8 cellular contexts compared by ENCODE assay signal in the genomic region with DNA sequence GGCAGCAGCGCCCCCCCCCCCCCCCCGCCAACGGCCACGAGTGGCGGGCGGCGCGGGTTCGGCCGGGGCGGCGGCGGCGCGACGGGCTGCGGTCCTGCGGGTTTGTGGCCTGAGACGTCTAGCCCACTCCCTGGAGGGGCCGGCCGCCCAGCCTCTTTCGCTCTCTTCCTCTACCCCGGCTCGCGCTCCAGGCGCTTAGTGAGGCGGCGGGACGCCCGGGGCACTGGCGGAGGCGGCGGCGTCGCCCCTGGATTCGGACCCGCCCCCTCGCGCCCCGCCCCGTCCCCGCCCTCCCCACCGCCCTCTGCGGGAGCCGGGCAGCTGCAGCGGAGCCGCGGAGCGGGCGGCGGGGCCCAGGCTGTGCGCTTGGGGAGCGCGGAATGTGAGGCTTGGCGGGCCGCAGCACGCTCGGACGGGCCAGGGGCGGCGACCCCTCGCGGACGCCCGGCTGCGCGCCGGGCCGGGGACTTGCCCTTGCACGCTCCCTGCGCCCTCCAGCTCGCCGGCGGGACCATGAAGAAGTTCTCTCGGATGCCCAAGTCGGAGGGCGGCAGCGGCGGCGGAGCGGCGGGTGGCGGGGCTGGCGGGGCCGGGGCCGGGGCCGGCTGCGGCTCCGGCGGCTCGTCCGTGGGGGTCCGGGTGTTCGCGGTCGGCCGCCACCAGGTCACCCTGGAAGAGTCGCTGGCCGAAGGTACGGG. TPM values are rescaled to one million over a fixed set of nuclear protein-coding genes. Genes with fewer than 3 reads are reported as not detected.
DNase-seq lines count a peak whose midpoint lies in the region; ATAC-seq and TF ChIP-seq lines count a peak whose summit lies in the region.

A gene (plus strand): TSS at position 320 of the 698 bp plus-strand sequence. CDS start 194 bp downstream, at position 514.

- no peak within 1 kb of the TSS for H2BK12ac ChIP-seq in neuronal stem cell (ENCODE audit: low read length)

- peak within 1 kb of the TSS; percentile 78 for H3K4me2 ChIP-seq in neuronal stem cell (ENCODE audit: insufficient read depth, low read length, poor library complexity, severe bottlenecking)

- peak within 1 kb of the TSS; percentile 83 for H3K27ac ChIP-seq in foreskin keratinocyte
- H3K27ac ChIP-seq in neuronal stem cell (replicated peaks; ENCODE audit: low read length), result peak within 1 kb of the TSS; percentile 92

- no peak within 1 kb of the TSS for H2BK120ac ChIP-seq in neuronal stem cell (ENCODE audit: low read depth, low read length)

- H3K27me3 ChIP-seq in foreskin keratinocyte, result no peaks in the 10 kb centered on the region
- H3K27me3 ChIP-seq in neuronal stem cell (ENCODE audit: control insufficient read depth in 3 of 3, insufficient read depth in 3 of 3, low read depth in 1 of 3, low read length in 3 of 3), result no peaks in the 10 kb centered on the region

- no peak within 1 kb of the TSS for H3K14ac ChIP-seq in neuronal stem cell (ENCODE audit: low read length)

- H3K9me3 ChIP-seq in neuronal stem cell (replicated peaks in 1 of 2; ENCODE audit: control insufficient read depth in 2 of 2, insufficient read depth in 1 of 2, low read depth in 1 of 2, low read length in 2 of 2), result no peaks in the 10 kb centered on the region

- no peak within 1 kb of the TSS for H4K91ac ChIP-seq in neuronal stem cell (ENCODE audit: low read depth, low read length, poor library complexity)

- H3K4me3 ChIP-seq in neuronal stem cell (ENCODE audit: low read length in 2 of 2), result peak within 1 kb of the TSS; percentile 68 to 89

- peak within 1 kb of the TSS; percentile 87 for H2AFZ ChIP-seq in neuronal stem cell (ENCODE audit: low read length)

- TF ChIP-seq CTCF in foreskin keratinocyte (conservative IDR thresholded peaks at IDR 0.05) (no peak), subcutaneous adipose tissue (IDR thresholded peaks at IDR 0.05; ENCODE audit: low read depth) (no peak)

- H2BK5ac ChIP-seq in neuronal stem cell (ENCODE audit: low read length), result peak within 1 kb of the TSS; percentile 69

- peak within 1 kb of the TSS; percentile 95 for H3K23ac ChIP-seq in neuronal stem cell (ENCODE audit: low read depth, low read length, poor library complexity)

- H3K4me1 ChIP-seq in foreskin keratinocyte, result peaks cover 19% of the 10 kb centered on the region
- H3K4me1 ChIP-seq in neuronal stem cell (ENCODE audit: control insufficient read depth in 2 of 2, insufficient read depth in 1 of 2, low read depth in 1 of 2, low read length in 2 of 2), result peaks cover 3 to 7% of the 10 kb centered on the region in 2 donors

- peak within 1 kb of the TSS; percentile 75 for H4K8ac ChIP-seq in neuronal stem cell (ENCODE audit: low read depth, low read length)

- peak within 1 kb of the TSS; percentile 25 for H2BK15ac ChIP-seq in neuronal stem cell (ENCODE audit: low read length)

- H3K18ac ChIP-seq in neuronal stem cell (ENCODE audit: low read length), result peak within 1 kb of the TSS; percentile 97

- peak; percentile 64 for TF ChIP-seq POLR2A in Raji (IDR thresholded peaks at IDR 0.05; ENCODE audit: insufficient read depth, low read depth, low read length)

- no peaks in the 10 kb centered on the region for H3K36me3 ChIP-seq in neuronal stem cell (replicated peaks in 1 of 2; ENCODE audit: control insufficient read depth in 2 of 2, insufficient read depth in 2 of 2, low read length in 2 of 2)

- H3K4ac ChIP-seq in neuronal stem cell (ENCODE audit: low read length), result no peak within 1 kb of the TSS

- no peak within 1 kb of the TSS for H2AK5ac ChIP-seq in neuronal stem cell (ENCODE audit: low read depth, low read length)

- peak within 1 kb of the TSS; percentile 88 for H3K9ac ChIP-seq in neuronal stem cell (ENCODE audit: low read depth, low read length, poor library complexity)

- no peaks in the 10 kb centered on the region for H3K79me1 ChIP-seq in neuronal stem cell (ENCODE audit: low read depth, low read length)

- ATAC-seq in GM19467 (IDR thresholded peaks at IDR 0.05; ENCODE audit: unreplicated experiment) (peak; percentile 71), foreskin keratinocyte (peak; percentile 82)

- no CpG with 5 or more reads among the region's 100 CpGs for WGBS in neuronal stem cell (ENCODE audit: extremely low coverage in 2 of 2, insufficient read length in 2 of 2, insufficient replicate concordance in 1 of 2), 2 donors

- DNase-seq in DMS153 (lab: John Stamatoyannopoulos, UW), result peak; percentile 31
- peak; percentile 60 for DNase-seq in HPDE6-E6E7 (ENCODE audit: extremely low spot score)
- peak; percentile 65 for DNase-seq in activated gamma-delta T cell treated with anti-CD3 and anti-CD28 coated beads, Interleukin-2, amount 50 U/mL, for 16 hours (ENCODE audit: low read depth)
- no peak for DNase-seq in foreskin keratinocyte
- DNase-seq in neuronal stem cell (ENCODE audit: low spot score), result peak; percentile 86

RNA-seq across cellular contexts. Expression of the gene that starts here (rescaled TPM):
- total RNA-seq in foreskin keratinocyte (27.7 and 29.4 TPM in 2 replicates), subcutaneous adipose tissue (100 to 1,000 TPM in 1 of 4 donors, 10 to 100 TPM in 3; 32.2 to 100 (median 57.7) TPM)
- polyA plus RNA-seq in foreskin keratinocyte, result 10.4 and 11.1 TPM in 2 replicates
- 23.7 TPM for polyA plus RNA-seq in neuronal stem cell (2013, experiment 1 of 2)
- 24.1 TPM for polyA plus RNA-seq in neuronal stem cell (2013, experiment 2 of 2)

Comparison
In these comparisons a context has a peak if more than half of its experiments do, and no peak if none do; other contexts are left out.
1. DNase-seq: peak in DMS153 (single experiment), HPDE6-E6E7 (single experiment), activated gamma-delta T cell treated with anti-CD3 and anti-CD28 coated beads, Interleukin-2, amount 50 U/mL, for 16 hours (single experiment) and neuronal stem cell (single experiment); none in foreskin keratinocyte (0 of 2).